15 cellular contexts compared by ENCODE assay signal in genomic region chr13:61414136-61414535, GRCh38. TPM values are rescaled to one million over a fixed set of nuclear protein-coding genes. Genes with fewer than 3 reads are reported as not detected.
DNase-seq lines count a peak whose midpoint lies in the region; ATAC-seq, FAIRE-seq and TF ChIP-seq lines count a peak whose summit lies in the region.
"Had no signal": no experiment of that assay in that cellular context is flagged by ENCODE, and none has a peak within 500 bp of the region (broad histone marks: within the 10 kb centered on the region; RNA-seq: fewer than 3 reads in every experiment).

No MANE protein-coding gene starts in this region.

- H3K4me2 ChIP-seq in H1 (ENCODE audit: insufficient read depth in 1 of 2, low read depth in 2 of 2, low read length in 2 of 2) (peak overlapping the region; percentile 83 to 84), mesendoderm (ENCODE audit: low read length) (peak overlapping the region; percentile 81)

- FAIRE-seq in H1 (lab: Jason Lieb, UNC), result no peak
- FAIRE-seq: G401.6 had no signal

- TF ChIP-seq POLR2A in H1 (IDR thresholded peaks at IDR 0.05; ENCODE audit: control extremely low read depth in 1 of 2, low read depth in 2 of 2, low read length in 2 of 2), result no peak

- TF ChIP-seq CTCF in H1 (IDR thresholded peaks at IDR 0.05; ENCODE audit: control extremely low read depth in 1 of 3, insufficient read depth in 1 of 3, low read depth in 1 of 3, low read length in 3 of 3) (no peak), tibial artery (IDR thresholded peaks at IDR 0.05) (no peak)

- H3K9ac ChIP-seq in H1 (replicated peaks in 1 of 4; ENCODE audit: extremely low read depth in 1 of 4, low read depth in 3 of 4, low read length in 3 of 4), result no peak overlapping the region
- peak overlapping the region; percentile 28 for H3K9ac ChIP-seq in mesendoderm (ENCODE audit: low read length)

- no peaks in the 10 kb centered on the region for H3K4me1 ChIP-seq in H1 (replicated peaks in 1 of 4; ENCODE audit: control insufficient read depth in 3 of 4, insufficient read depth in 4 of 4, low read length in 3 of 4)
- H3K4me1 ChIP-seq in mesendoderm (ENCODE audit: control insufficient read depth, low read depth, low read length), result no peaks in the 10 kb centered on the region
- H3K4me1 ChIP-seq in tibial artery, result peaks cover 0 to 41% (median 8%) of the 10 kb centered on the region in 4 donors

- H3K36me3 ChIP-seq in H1 (ENCODE audit: control insufficient read depth in 2 of 4, insufficient read depth in 4 of 4, low read length in 3 of 4) (no peaks in the 10 kb centered on the region), mesendoderm (ENCODE audit: control insufficient read depth, insufficient read depth, low read length) (no peaks in the 10 kb centered on the region), tibial artery (no peaks in the 10 kb centered on the region)

- intact Hi-C loops in tibial artery (cut with DNase I; ENCODE audit: low total_unique reads), result loop anchor here (10.0 kb wide), 1 partner anchor 759 kb away; no protein-coding TSS in a partner anchor

- H3K56ac ChIP-seq in H1 (replicated peaks; ENCODE audit: insufficient read length, low read depth, low read length) (no peak overlapping the region), mesendoderm (ENCODE audit: low read length) (peak overlapping the region; percentile 45)

- peaks cover 18% of the 10 kb centered on the region for H3K23me2 ChIP-seq in H1 (ENCODE audit: low read depth, low read length)

- H2BK20ac ChIP-seq in H1 (ENCODE audit: low read length), result no peak overlapping the region

- H4K8ac ChIP-seq in H1 (ENCODE audit: extremely low read depth, insufficient read depth, low read length) (no peak overlapping the region), mesendoderm (ENCODE audit: low read depth, low read length) (no peak overlapping the region)

- H3K14ac ChIP-seq in H1 (ENCODE audit: insufficient read length), result no peak overlapping the region

- H3K4ac ChIP-seq in H1 (replicated peaks; ENCODE audit: insufficient read length, low read depth, low read length) (no peak overlapping the region), mesendoderm (ENCODE audit: low read depth, low read length) (no peak overlapping the region)

- H4K20me1 ChIP-seq in H1 (replicated peaks in 1 of 2; ENCODE audit: control insufficient read depth in 1 of 2, insufficient read depth in 2 of 2, low read length in 2 of 2), result peaks cover 0 to 2% of the 10 kb centered on the region in 2 experiments

- CTCF ChIA-PET in H1 (lab: Charles Lee; ENCODE audit: partially characterized antibody), result interaction anchor here (0.6 to 4.4 kb wide), 4 partner anchors 35 to 948 kb away, joined by 3 to 15 read pairs (median 4); no protein-coding TSS in a partner anchor

- no peak overlapping the region for H4K91ac ChIP-seq in H1 (replicated peaks; ENCODE audit: insufficient read length, low read length)

- H3K18ac ChIP-seq in H1 (ENCODE audit: extremely low read depth, low read length), result no peak overlapping the region
- no peak overlapping the region for H3K18ac ChIP-seq in mesendoderm (ENCODE audit: low read length)

- no peak overlapping the region for H2BK15ac ChIP-seq in H1 (ENCODE audit: low read length)
- no peak overlapping the region for H2BK15ac ChIP-seq in mesendoderm (replicated peaks; ENCODE audit: low read depth)

- H2AK5ac ChIP-seq in H1 (ENCODE audit: low read depth, low read length) (no peak overlapping the region), mesendoderm (ENCODE audit: low read length) (no peak overlapping the region)

- H2AFZ ChIP-seq in H1 (ENCODE audit: low read length), result peak overlapping the region; percentile 28

- no peak for TF ChIP-seq EP300 in H1 (IDR thresholded peaks at IDR 0.05; ENCODE audit: borderline replicate concordance in 1 of 2, low read depth in 2 of 2, low read length in 2 of 2)

- H4K5ac ChIP-seq in H1 (ENCODE audit: insufficient read length, low read depth, low read length) (no peak overlapping the region), mesendoderm (ENCODE audit: low read length) (no peak overlapping the region)

- peak; percentile 23 for DNase-seq in NCI-H345 (lab: John Stamatoyannopoulos, UW)
- DNase-seq in NCI-H345 treated with DMSO at 0.1 percent for 48 hours (lab: John Stamatoyannopoulos, UW; ENCODE audit: unreplicated experiment), result no peak
- DNase-seq in H1 (ENCODE audit: low read depth in 1 of 2, low spot score in 2 of 2), result no peak
- DNase-seq in mesendoderm, result peak; percentile 6
- DNase-seq in tibial artery, result no peak
- DNase-seq: activated CD4-positive, alpha-beta T cell treated with anti-CD3 and anti-CD28 coated beads for 36 hours; erythroblast; stimulated activated CD4-positive, alpha-beta T cell treated with anti-CD3 and anti-CD28 coated beads, Interleukin-4, amount 100 ng/mL, for 4 hours had no signal

- peak overlapping the region; percentile 62 to 80 (median 70) for H3K4me3 ChIP-seq in H1 (ENCODE audit: extremely low read depth in 1 of 4, insufficient read depth in 2 of 4, low read depth in 3 of 4, low read length in 4 of 4)
- H3K4me3 ChIP-seq in mesendoderm (ENCODE audit: low read length), result peak overlapping the region; percentile 24
- peak overlapping the region; percentile 50 to 58 for H3K4me3 ChIP-seq in tibial artery
- H3K4me3 ChIP-seq: mucosa of descending colon had no signal

- no peak overlapping the region for H3K23ac ChIP-seq in H1 (ENCODE audit: insufficient read length)
- no peak overlapping the region for H3K23ac ChIP-seq in mesendoderm (ENCODE audit: low read length)

- H3K27me3 ChIP-seq in H1 (replicated peaks in 1 of 4; ENCODE audit: control insufficient read depth in 3 of 4, extremely low read depth in 1 of 4, insufficient read depth in 3 of 4, low read length in 3 of 4) (peaks cover 2 to 21% (median 16%) of the 10 kb centered on the region in 4 experiments), mesendoderm (ENCODE audit: insufficient read depth, low read length, poor library complexity) (peaks cover 2% of the 10 kb centered on the region), tibial artery (no peaks in the 10 kb centered on the region)

- H3K79me2 ChIP-seq in H1 (ENCODE audit: control insufficient read depth in 1 of 2, insufficient read depth in 2 of 2, low read length in 2 of 2), result no peaks in the 10 kb centered on the region
- no peaks in the 10 kb centered on the region for H3K79me2 ChIP-seq in mesendoderm (ENCODE audit: control insufficient read depth, insufficient read depth, low read length)

- ATAC-seq in GM18511 (IDR thresholded peaks at IDR 0.05; ENCODE audit: unreplicated experiment) (no peak), GM18502 (IDR thresholded peaks at IDR 0.05; ENCODE audit: poor library complexity, unreplicated experiment) (no peak), GM18858 (IDR thresholded peaks at IDR 0.05; ENCODE audit: unreplicated experiment) (no peak)
- ATAC-seq: activated CD4-positive, alpha-beta T cell treated with anti-CD3 and anti-CD28 coated beads for 36 hours had no signal

- H3K79me1 ChIP-seq in H1 (ENCODE audit: low read depth, low read length) (no peaks in the 10 kb centered on the region), mesendoderm (ENCODE audit: low read length) (no peaks in the 10 kb centered on the region)

- TF ChIP-seq RAD21 in H1 (IDR thresholded peaks at IDR 0.05 in 1 of 2, conservative IDR thresholded peaks at IDR 0.05 in 1 of 2; ENCODE audit: low read depth in 2 of 2, low read length in 2 of 2), result no peak

- no peak overlapping the region for H2BK12ac ChIP-seq in H1 (ENCODE audit: low read depth, low read length)

- H3K9me3 ChIP-seq in H1 (ENCODE audit: insufficient read depth in 2 of 2, low read depth in 1 of 2, low read length in 1 of 2) (no peaks in the 10 kb centered on the region), tibial artery (no peaks in the 10 kb centered on the region)
- H3K9me3 ChIP-seq: mucosa of descending colon had no signal

- H2BK120ac ChIP-seq in H1 (replicated peaks; ENCODE audit: low read depth, low read length) (no peak overlapping the region), mesendoderm (ENCODE audit: low read depth, low read length) (no peak overlapping the region)

- POLR2A ChIA-PET in H1 (lab: Charles Lee; ENCODE audit: partially characterized antibody), result interaction anchor here (1.4 kb wide), 1 partner anchor 8 kb away, joined by 5 read pairs; no protein-coding TSS in a partner anchor

- H3K27ac ChIP-seq in H1 (ENCODE audit: low read depth, low read length) (no peak overlapping the region), mesendoderm (ENCODE audit: low read depth, low read length) (no peak overlapping the region), tibial artery (peak overlapping the region; percentile 21 to 75)
- H3K27ac ChIP-seq: RWPE1 had no signal

- H2BK5ac ChIP-seq in H1 (ENCODE audit: low read depth, low read length), result no peak overlapping the region
- no peak overlapping the region for H2BK5ac ChIP-seq in mesendoderm (ENCODE audit: low read length)

- WGBS in H1 (ENCODE audit: extremely low coverage in 1 of 2, insufficient coverage in 1 of 2, insufficient read length in 1 of 2, insufficient replicate concordance in 2 of 2, low coverage in 1 of 2, low lambda C conversion rate in 2 of 2, missing lambda C conversion rate in 1 of 2), 2 experiments, result 2% methylated on average over 11 of the region's 12 CpGs; no CpG with 5 or more reads in 1 of the 2 experiments
- no CpG with 5 or more reads among the region's 12 CpGs for WGBS in mesendoderm (ENCODE audit: extremely low coverage, insufficient coverage, low lambda C conversion rate)

TF ChIP-seq in H1, 55 proteins besides CTCF, POLR2A, EP300 and RAD21:
- TF ChIP-seq JUND (IDR thresholded peaks at IDR 0.05; ENCODE audit: low read length) (no peak), RBBP5 (IDR thresholded peaks at IDR 0.05; ENCODE audit: borderline replicate concordance, low read depth, low read length) (no peak), KDM4A (IDR thresholded peaks at IDR 0.05; ENCODE audit: low read depth, low read length, severe bottlenecking) (peak; percentile 11), SAP30 (IDR thresholded peaks at IDR 0.05; ENCODE audit: insufficient read depth, insufficient replicate concordance, low read length) (no peak)
TF ChIP-seq in H1: peak in this region for 1.

RNA-seq across cellular contexts. Expression of gene PCDH20, which starts 1.5 kb away (rescaled TPM):
- 2.2 and 2.6 TPM in 2 replicates for total RNA-seq in H1 (2021; fragmentation: NEBNext Ultra II Directional; extraction: Animal tissue kit (Norgen Biotek cat#: 25700))
- polyA plus RNA-seq in H1 (2011; rRNA removed), result 0.52 and 0.65 TPM in 2 replicates
- 0.58 TPM for polyA plus RNA-seq in H1 (2011; cell fraction: cytosol; rRNA removed)
- 0.51 TPM for polyA plus RNA-seq in H1 (2011; cell fraction: nucleus; rRNA removed)
- 0.67 to 0.99 TPM (median 0.82 TPM) in 4 replicates for polyA plus RNA-seq in H1 (2012, experiment 1 of 2)
- polyA plus RNA-seq in H1 (2012, experiment 2 of 2), result 0.05 TPM
- polyA plus RNA-seq in H1 (2013, experiment 1 of 2), result 3.6 TPM
- 3.2 TPM for polyA plus RNA-seq in H1 (2013, experiment 2 of 2)
- 2.3 and 3.0 TPM in 2 replicates for polyA minus RNA-seq in H1 (2011; rRNA and poly(A)+ RNA removed)
- 1.2 TPM for polyA minus RNA-seq in H1 (2011; cell fraction: cytosol; rRNA and poly(A)+ RNA removed)
- 2.2 TPM for polyA minus RNA-seq in H1 (2011; cell fraction: nucleus; rRNA and poly(A)+ RNA removed)
- 5.1 TPM for polyA plus RNA-seq in mesendoderm (2013, experiment 1 of 2)
- polyA plus RNA-seq in mesendoderm (2013, experiment 2 of 2), result 5.2 TPM
- total RNA-seq: activated CD4-positive, alpha-beta T cell treated with anti-CD3 and anti-CD28 coated beads for 36 hours had no signal
- polyA plus RNA-seq: AG04450 had no signal

Comparison
In these comparisons a context has a peak if more than half of its experiments do, and no peak if none do; other contexts are left out.
1. DNase-seq: peak in NCI-H345 (single experiment) and mesendoderm (single experiment); none in NCI-H345 treated with DMSO at 0.1 percent for 48 hours (single experiment), H1 (0 of 2) and tibial artery (0 of 2).
2. H3K27ac ChIP-seq: peak in tibial artery (2 of 2); none in H1 (single experiment) and mesendoderm (single experiment).
3. Peak in every context shown above with its lines, with median percentiles within 50 percentile points of each other: H3K4me3 ChIP-seq.